Comparison of ENCODE assay signal across 1 cellular context in the genomic region with DNA sequence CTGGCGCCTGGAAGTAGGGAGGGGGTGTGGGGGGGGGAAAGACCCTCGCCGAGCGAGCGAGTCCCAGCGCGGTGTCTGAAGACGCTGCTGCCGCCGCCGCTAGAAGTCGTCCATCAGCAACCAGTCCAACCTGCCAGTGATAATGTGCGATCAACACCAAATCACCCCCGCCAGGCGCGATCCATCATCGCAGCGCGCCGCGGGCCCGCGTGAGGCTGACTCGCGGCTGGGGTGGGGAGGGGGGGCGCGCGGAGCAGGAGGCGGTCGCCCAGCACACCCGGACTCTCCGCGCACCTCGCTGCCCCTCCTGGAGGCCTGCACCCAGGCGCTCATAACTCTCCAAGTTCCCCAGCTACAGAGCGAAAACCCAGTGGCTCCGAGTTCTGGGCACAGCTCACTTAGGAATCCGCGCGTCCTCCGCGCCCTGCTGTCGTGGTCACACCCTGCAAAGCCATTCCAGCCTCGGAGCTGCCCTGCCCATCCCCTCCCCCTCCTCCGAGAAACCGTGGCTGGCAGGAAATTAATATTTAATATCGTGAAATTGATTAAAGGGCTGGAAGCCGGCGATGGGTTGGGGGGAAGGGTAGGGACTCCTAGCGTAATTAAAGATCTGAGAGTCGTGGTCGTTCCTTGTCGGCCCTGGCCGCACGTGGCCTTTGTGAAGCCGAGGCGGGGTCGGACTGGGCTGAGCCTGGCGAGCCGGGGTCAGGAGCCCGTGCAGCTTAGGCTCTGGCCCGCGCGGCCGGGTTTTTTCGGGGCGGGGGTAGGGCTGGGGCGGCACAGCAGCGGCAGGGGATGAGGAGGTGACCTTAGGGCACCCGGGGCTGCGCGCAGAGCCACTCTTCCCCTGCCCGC.
A peak's percentile ranks its signal among the peaks of the same experiment; 100 is the strongest.
TF ChIP-seq lines count a peak whose summit lies in the region.

No MANE protein-coding gene starts in this region.

TF ChIP-seq in H1, 55 proteins besides CTCF, POLR2A, EP300 and RAD21:
- TF ChIP-seq RNF2 (IDR thresholded peaks at IDR 0.05; ENCODE audit: borderline replicate concordance, low read depth, low read length, missing control alignments, poor library complexity, severe bottlenecking): no peak
- TF ChIP-seq, protein P1, sequence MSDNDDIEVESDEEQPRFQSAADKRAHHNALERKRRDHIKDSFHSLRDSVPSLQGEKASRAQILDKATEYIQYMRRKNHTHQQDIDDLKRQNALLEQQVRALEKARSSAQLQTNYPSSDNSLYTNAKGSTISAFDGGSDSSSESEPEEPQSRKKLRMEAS (IDR thresholded peaks at IDR 0.05): peak; percentile 82
